ENCODE assay signal across 8 cellular contexts in the genomic region with DNA sequence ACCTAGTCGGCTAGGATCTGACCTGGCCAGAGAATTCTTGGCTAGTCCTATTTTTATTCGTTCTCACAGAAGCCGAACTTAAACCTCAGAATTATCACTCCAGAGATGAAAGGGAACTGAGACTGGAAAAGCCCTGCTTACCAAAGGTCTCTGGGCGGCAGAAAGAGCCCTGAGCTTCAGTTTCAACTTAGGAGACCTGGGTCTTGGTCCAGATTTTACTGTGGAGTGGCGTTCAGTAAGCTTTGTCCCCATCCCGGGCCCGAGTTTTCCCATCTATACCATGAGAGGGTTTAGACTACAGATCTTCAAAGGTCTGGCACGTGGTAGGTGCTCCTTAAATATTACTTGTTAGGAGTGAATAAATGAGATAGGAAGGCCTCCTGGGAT. TPM values are rescaled to one million over a fixed set of nuclear protein-coding genes. Genes with fewer than 3 reads are reported as not detected.
DNase-seq lines count a peak whose midpoint lies in the region; ATAC-seq and TF ChIP-seq lines count a peak whose summit lies in the region.

No MANE protein-coding gene starts in this region.

- peak overlapping the region; percentile 81 for H3K27ac Mint-ChIP-seq in WTC11
- peak overlapping the region; percentile 94 for H3K27ac Mint-ChIP-seq in stimulated activated effector memory CD8-positive, alpha-beta T cell treated with anti-CD3 and anti-CD28 coated beads, Interleukin-12 subunit alpha, Interleukin-12 subunit beta, amount 100 ng/mL, for 72 hours

- peak overlapping the region; percentile 93 for H3K4me3 ChIP-seq in GM12865 (ENCODE audit: low read depth, low read length)

- DNase-seq in GM12865 (ENCODE audit: low read depth) (peak; percentile 40), WTC11 (ENCODE audit: low spot score) (no peak), hepatic stellate cell (ENCODE audit: low spot score) (peak; percentile 15), sciatic nerve (ENCODE audit: low spot score) (no peak), GOT3 (lab: John Stamatoyannopoulos, UW) (no peak)
- no peak for DNase-seq in stimulated activated effector memory CD8-positive, alpha-beta T cell treated with anti-CD3 and anti-CD28 coated beads, Interleukin-12 subunit alpha, Interleukin-12 subunit beta, amount 100 ng/mL, for 72 hours (ENCODE audit: low spot score in 2 of 2)

- ATAC-seq in HG02884 (IDR thresholded peaks at IDR 0.05; ENCODE audit: unreplicated experiment) (peak; percentile 5), WTC11 (no peak), GM21737 (IDR thresholded peaks at IDR 0.05; ENCODE audit: unreplicated experiment) (no peak), sciatic nerve (no peak)
- ATAC-seq in stimulated activated effector memory CD8-positive, alpha-beta T cell treated with anti-CD3 and anti-CD28 coated beads, Interleukin-12 subunit alpha, Interleukin-12 subunit beta, amount 100 ng/mL, for 72 hours: no peak

- H3K27me3 Mint-ChIP-seq in WTC11 (ENCODE audit: low read depth): peaks cover 2% of the 10 kb centered on the region; the same call in 1 of the 2 replicates

- CTCF ChIA-PET in WTC11 (lab: Charles Lee): interaction anchor here (1.0 to 2.1 kb wide), 8 partner anchors 34 to 288 kb away, joined by 3 to 9 read pairs (median 4); no protein-coding TSS in a partner anchor

- H3K36me3 Mint-ChIP-seq in WTC11: 0 out of 2 replicates have a peak, but pooled peaks cover 3% of the 10 kb centered on the region
- H3K36me3 Mint-ChIP-seq in stimulated activated effector memory CD8-positive, alpha-beta T cell treated with anti-CD3 and anti-CD28 coated beads, Interleukin-12 subunit alpha, Interleukin-12 subunit beta, amount 100 ng/mL, for 72 hours: peaks cover 10% of the 10 kb centered on the region

- intact Hi-C loops in sciatic nerve (cut with DNase I): no loop called here

- POLR2A ChIA-PET in WTC11 (lab: Charles Lee): interaction anchor here (1.3 kb wide), 1 partner anchor 40 kb away, joined by 8 read pairs; the partner anchor contains the start of genes SPCS2 and XRRA1

- H3K4me3 Mint-ChIP-seq in WTC11: peak overlapping the region; percentile 96
- H3K4me3 Mint-ChIP-seq in stimulated activated effector memory CD8-positive, alpha-beta T cell treated with anti-CD3 and anti-CD28 coated beads, Interleukin-12 subunit alpha, Interleukin-12 subunit beta, amount 100 ng/mL, for 72 hours: peak overlapping the region; percentile 93

- no peaks in the 10 kb centered on the region for H3K9me3 Mint-ChIP-seq in WTC11
- H3K9me3 Mint-ChIP-seq in stimulated activated effector memory CD8-positive, alpha-beta T cell treated with anti-CD3 and anti-CD28 coated beads, Interleukin-12 subunit alpha, Interleukin-12 subunit beta, amount 100 ng/mL, for 72 hours: no peaks in the 10 kb centered on the region

- no peak for TF ChIP-seq CTCF in GM12865 (IDR thresholded peaks at IDR 0.05; ENCODE audit: insufficient read depth, low read depth, low read length, missing control alignments)
- TF ChIP-seq CTCF in WTC11 (IDR thresholded peaks at IDR 0.05): no peak

- H3K4me1 Mint-ChIP-seq in WTC11: peaks cover 13% of the 10 kb centered on the region
- peaks cover 30% of the 10 kb centered on the region for H3K4me1 Mint-ChIP-seq in stimulated activated effector memory CD8-positive, alpha-beta T cell treated with anti-CD3 and anti-CD28 coated beads, Interleukin-12 subunit alpha, Interleukin-12 subunit beta, amount 100 ng/mL, for 72 hours

TF ChIP-seq in WTC11, 78 proteins besides CTCF, POLR2A, EP300 and RAD21 (continues in another document):
- TF ChIP-seq ZNF532 (CRISPR knock-in tag; IDR thresholded peaks at IDR 0.05; ENCODE audit: borderline replicate concordance): no peak
- TF ChIP-seq SP1 (CRISPR knock-in tag; conservative IDR thresholded peaks at IDR 0.05): no peak
- TF ChIP-seq ATF2 (CRISPR knock-in tag; IDR thresholded peaks at IDR 0.05; ENCODE audit: borderline replicate concordance, low read depth): no peak
- TF ChIP-seq ERG (CRISPR knock-in tag; IDR thresholded peaks at IDR 0.05): no peak
- no peak for TF ChIP-seq E2F1 (CRISPR knock-in tag; IDR thresholded peaks at IDR 0.05)
- TF ChIP-seq NR1H2 (CRISPR knock-in tag; IDR thresholded peaks at IDR 0.05): no peak
- no peak for TF ChIP-seq NFYB (CRISPR knock-in tag; conservative IDR thresholded peaks at IDR 0.05; ENCODE audit: low read depth)

RNA-seq across cellular contexts. Expression of gene NEU3, which starts 0.5 kb away (rescaled TPM):
- total RNA-seq in WTC11 (2021) (13.5 to 16.4 TPM (median 15.9 TPM) in 3 replicates), sciatic nerve (7.5 TPM)

RNA-seq across cellular contexts. Expression of gene SPCS2, which starts 40.2 kb away (rescaled TPM):
- total RNA-seq in WTC11 (2021) (116 to 132 TPM (median 116 TPM) in 3 replicates), sciatic nerve (130 TPM)

RNA-seq across cellular contexts. Expression of gene XRRA1, which starts 40.4 kb away (rescaled TPM):
- 10.0 to 12.2 TPM (median 10.4 TPM) in 3 replicates for total RNA-seq in WTC11 (2021)
- 18.5 TPM for total RNA-seq in sciatic nerve

Comparison
In these comparisons a context has a peak if more than half of its experiments do, and no peak if none do; other contexts are left out.
1. DNase-seq: peak in GM12865 (single experiment) and hepatic stellate cell (single experiment); none in WTC11 (single experiment), stimulated activated effector memory CD8-positive, alpha-beta T cell treated with anti-CD3 and anti-CD28 coated beads, Interleukin-12 subunit alpha, Interleukin-12 subunit beta, amount 100 ng/mL, for 72 hours (0 of 2), sciatic nerve (single experiment) and GOT3 (single experiment).